ENCODE assay signal across 8 cellular contexts in genomic region chr1:95086949-95087533, GRCh38. TPM values are rescaled to one million over a fixed set of nuclear protein-coding genes. Genes with fewer than 3 reads are reported as not detected.
A peak's percentile ranks its signal among the peaks of the same experiment; 100 is the strongest.
DNase-seq lines count a peak whose midpoint lies in the region; ATAC-seq and TF ChIP-seq lines count a peak whose summit lies in the region.

No MANE protein-coding gene starts in this region.

- H3K9ac ChIP-seq in PC-3 (ENCODE audit: low read length) (no peak overlapping the region), smooth muscle cell (ENCODE audit: low read depth) (peak overlapping the region; percentile 32)

- H4K20me1 ChIP-seq in PC-3 (ENCODE audit: low read length) (no peaks in the 10 kb centered on the region), smooth muscle cell (ENCODE audit: low read depth) (no peaks in the 10 kb centered on the region)

- H3K27ac ChIP-seq in PC-3 (ENCODE audit: low read length) (no peak overlapping the region), smooth muscle cell (ENCODE audit: low read depth) (peak overlapping the region; percentile 85)

- H3K27me3 ChIP-seq in PC-3 (ENCODE audit: low read length) = no peaks in the 10 kb centered on the region
- no peaks in the 10 kb centered on the region for H3K27me3 ChIP-seq in smooth muscle cell (ENCODE audit: low read depth)

- BruUV-seq in PC-3 (replicated peaks; lab: Mats Ljungman, UMichigan) = no TSS peak

- DNase-seq in PC-3 = peak; percentile 89
- peak; percentile 87 for DNase-seq in fibroblast of villous mesenchyme (ENCODE audit: low read depth)
- no peak for DNase-seq in smooth muscle cell (lab: John Stamatoyannopoulos, UW; ENCODE audit: unreplicated experiment)
- DNase-seq in activated naive CD4-positive, alpha-beta T cell (lab: John Stamatoyannopoulos, UW) = no peak
- no peak for DNase-seq in activated T-cell treated with anti-CD3 and anti-CD28 coated beads, Interleukin-2, amount 50 U/mL, for 1 hour
- DNase-seq in NCI-H1092 (lab: John Stamatoyannopoulos, UW) = no peak
- no peak for DNase-seq in C1 segment of cervical spinal cord (lab: John Stamatoyannopoulos, UW)

- peak; percentile 67 for ATAC-seq in GM21619 (IDR thresholded peaks at IDR 0.05; ENCODE audit: unreplicated experiment)
- ATAC-seq in PC-3 = peak; percentile 33

- intact Hi-C loops in PC-3 (cut with micrococcal nuclease) = no loop called here

- H3K4me1 ChIP-seq in PC-3 (ENCODE audit: insufficient read depth, low read length) (peaks cover 34% of the 10 kb centered on the region), smooth muscle cell (ENCODE audit: low read depth) (peaks cover 10% of the 10 kb centered on the region)

- H3K36me3 ChIP-seq in PC-3 (ENCODE audit: low read depth, low read length) = no peaks in the 10 kb centered on the region
- H3K36me3 ChIP-seq in smooth muscle cell (ENCODE audit: low read depth) = no peaks in the 10 kb centered on the region

- H3K4me2 ChIP-seq in PC-3 (ENCODE audit: low read length) = peak overlapping the region; percentile 17
- peak overlapping the region; percentile 73 for H3K4me2 ChIP-seq in smooth muscle cell

- H3K79me2 ChIP-seq in PC-3 (ENCODE audit: low read length) (no peaks in the 10 kb centered on the region), smooth muscle cell (ENCODE audit: low read depth) (no peaks in the 10 kb centered on the region)

- WGBS in smooth muscle cell (ENCODE audit: low lambda C conversion rate) = 13% methylated on average over 5 of the region's 5 CpGs

- H3K4me3 ChIP-seq in PC-3 (ENCODE audit: low read length) = no peak overlapping the region
- no peak overlapping the region for H3K4me3 ChIP-seq in fibroblast of villous mesenchyme (ENCODE audit: low read depth, low read length)
- no peak overlapping the region for H3K4me3 ChIP-seq in smooth muscle cell

- TF ChIP-seq CTCF in PC-3 (conservative IDR thresholded peaks at IDR 0.05; ENCODE audit: low read depth, low read length) = no peak
- TF ChIP-seq CTCF in fibroblast of villous mesenchyme (IDR thresholded peaks at IDR 0.05; ENCODE audit: insufficient read depth, low read depth, low read length) = no peak
- no peak for TF ChIP-seq CTCF in smooth muscle cell (IDR thresholded peaks at IDR 0.05; ENCODE audit: borderline replicate concordance, insufficient read depth, poor library complexity, severe bottlenecking)

- H3K9me2 ChIP-seq in PC-3 (replicated peaks; ENCODE audit: low read length) = no peaks in the 10 kb centered on the region

- H3F3A ChIP-seq in PC-3 (ENCODE audit: low read length, unreplicated experiment) (no peaks in the 10 kb centered on the region), smooth muscle cell (ENCODE audit: low read depth) (peaks cover 4% of the 10 kb centered on the region)

- H2AFZ ChIP-seq in PC-3 (ENCODE audit: low read length) (no peak overlapping the region), smooth muscle cell (ENCODE audit: low read depth) (peak overlapping the region; percentile 49)

- POLR2A ChIA-PET in PC-3 (lab: Charles Lee; ENCODE audit: unreplicated experiment) = no interaction called here

- CTCF ChIA-PET in PC-3 (lab: Charles Lee) = no interaction called here

- H3K9me3 ChIP-seq in PC-3 (ENCODE audit: low read length) (no peaks in the 10 kb centered on the region), smooth muscle cell (replicated peaks; ENCODE audit: low read depth) (no peaks in the 10 kb centered on the region)

RNA-seq across cellular contexts. Expression of gene ALG14, which starts 14.3 kb away (rescaled TPM):
- total RNA-seq in PC-3 (2014; rRNA removed) (3.4 and 9.7 TPM in 2 replicates), fibroblast of villous mesenchyme (4.7 and 6.4 TPM in 2 replicates), smooth muscle cell (1.4 and 2.4 TPM in 2 replicates)
- polyA plus RNA-seq in smooth muscle cell = 5.5 and 6.9 TPM in 2 replicates

RNA-seq across cellular contexts. Expression of gene TLCD4, which starts 30.1 kb away (rescaled TPM):
- total RNA-seq in PC-3 (2014; rRNA removed) (8.3 and 8.6 TPM in 2 replicates), fibroblast of villous mesenchyme (0.32 and 0.86 TPM in 2 replicates), smooth muscle cell (2.8 and 2.9 TPM in 2 replicates)
- 0.62 and 2.8 TPM in 2 replicates for polyA plus RNA-seq in smooth muscle cell

Comparison
In these comparisons a context has a peak if more than half of its experiments do, and no peak if none do; other contexts are left out.
1. DNase-seq: peak in PC-3 (single experiment) and fibroblast of villous mesenchyme (single experiment); none in smooth muscle cell (single experiment), activated naive CD4-positive, alpha-beta T cell (0 of 4), activated T-cell treated with anti-CD3 and anti-CD28 coated beads, Interleukin-2, amount 50 U/mL, for 1 hour (single experiment), NCI-H1092 (single experiment) and C1 segment of cervical spinal cord (0 of 14).